In genomic region chr17:7930841-7931631, GRCh38 we compare ENCODE assay signal across 8 cellular contexts. TPM values are rescaled to one million over a fixed set of nuclear protein-coding genes. Genes with fewer than 3 reads are reported as not detected.
DNase-seq lines count a peak whose midpoint lies in the region; ATAC-seq, FAIRE-seq and TF ChIP-seq lines count a peak whose summit lies in the region.

No MANE protein-coding gene starts in this region.

- peak overlapping the region; percentile 83 to 87 (median 84) for H3K27ac ChIP-seq in sigmoid colon

- peak; percentile 10 for ATAC-seq in SK-N-SH treated with all-trans-retinoic acid at 6 μM for 48 hours

- WGBS in sigmoid colon, 2 donors, result 43 to 44% methylated on average over 20 of the region's 20 CpGs

- peak; percentile 43 for DNase-seq in GM19239 (ENCODE audit: insufficient read length, low spot score)
- DNase-seq in fibroblast of villous mesenchyme (ENCODE audit: low read depth), result no peak
- no peak for DNase-seq in sigmoid colon
- no peak for DNase-seq in GM10248 (ENCODE audit: extremely low spot score)
- no peak for DNase-seq in NCI-H2107 treated with DMSO at 0.1 percent for 48 hours (lab: John Stamatoyannopoulos, UW; ENCODE audit: unreplicated experiment)
- DNase-seq in posterior vena cava (ENCODE audit: low spot score), result no peak
- DNase-seq in putamen (ENCODE audit: low spot score), result no peak

- POLR2A ChIA-PET in GM10248 (lab: Yijun Ruan, JAX), result interaction anchor here (0.9 to 1.0 kb wide), 2 partner anchors 14 to 244 kb away, joined by 3 to 5 read pairs; partner anchors contain the start of gene TP53

- no peak for TF ChIP-seq EP300 in sigmoid colon (IDR thresholded peaks at IDR 0.05)

- TF ChIP-seq POLR2A in sigmoid colon (IDR thresholded peaks at IDR 0.05), result no peak

- H3K4me3 ChIP-seq in fibroblast of villous mesenchyme (ENCODE audit: low read depth, low read length), result peak overlapping the region; percentile 89
- peak overlapping the region; percentile 67 to 74 (median 72) for H3K4me3 ChIP-seq in sigmoid colon

- no peaks in the 10 kb centered on the region for H3K9me3 ChIP-seq in sigmoid colon

- peaks cover 0 to 20% (median 9%) of the 10 kb centered on the region in 3 donors for H3K27me3 ChIP-seq in sigmoid colon

- peaks cover 0 to 57% (median 42%) of the 10 kb centered on the region in 4 donors for H3K4me1 ChIP-seq in sigmoid colon

- CTCF ChIA-PET in GM10248 (lab: Yijun Ruan, JAX), result interaction anchor here (1.0 to 10.4 kb wide), 11 partner anchors 12 to 129 kb away, joined by 3 to 107 read pairs (median 4); partner anchors contain the start of gene RNF227

- FAIRE-seq in GM19239 (lab: Jason Lieb, UNC), result no peak

- H3K36me3 ChIP-seq in sigmoid colon, result peaks cover 0 to 13% (median 0%) of the 10 kb centered on the region in 4 donors

- TF ChIP-seq CTCF in fibroblast of villous mesenchyme (IDR thresholded peaks at IDR 0.05; ENCODE audit: insufficient read depth, low read depth, low read length) (no peak), sigmoid colon (IDR thresholded peaks at IDR 0.05) (no peak), GM10248 (IDR thresholded peaks at IDR 0.05; ENCODE audit: control extremely low read depth, extremely low read depth, low read depth, missing control alignments) (no peak)

- intact Hi-C loops in sigmoid colon (cut with DNase I), result loop anchor here (2.0 to 5.0 kb wide), 2 partner anchors 14 to 74 kb away; partner anchors contain the start of genes CYB5D1, NAA38, RNF227 and TMEM88
- intact Hi-C loops in posterior vena cava (cut with DNase I), result loop anchor here in 1 of 2 donors (10.0 kb wide), 1 partner anchor 694 kb away; no protein-coding TSS in a partner anchor

TF ChIP-seq in SK-N-SH treated with all-trans-retinoic acid at 6 μM for 48 hours, 23 proteins besides CTCF, POLR2A, EP300 and RAD21:
- TF ChIP-seq OSR1 (CRISPR knock-in tag; IDR thresholded peaks at IDR 0.05) (no peak), PPARA (CRISPR knock-in tag; IDR thresholded peaks at IDR 0.05; ENCODE audit: borderline replicate concordance) (no peak), SNAI2 (CRISPR knock-in tag; IDR thresholded peaks at IDR 0.05) (no peak), ISL1 (CRISPR knock-in tag; IDR thresholded peaks at IDR 0.05) (no peak), CREB5 (CRISPR knock-in tag; IDR thresholded peaks at IDR 0.05; ENCODE audit: low read depth) (no peak), TOX (CRISPR knock-in tag; IDR thresholded peaks at IDR 0.05; ENCODE audit: borderline replicate concordance) (no peak), TSHZ2 (CRISPR knock-in tag; IDR thresholded peaks at IDR 0.05) (no peak), POU6F1 (CRISPR knock-in tag; IDR thresholded peaks at IDR 0.05; ENCODE audit: borderline replicate concordance, low read depth) (no peak), ZFP30 (CRISPR knock-in tag; IDR thresholded peaks at IDR 0.05) (no peak), GLIS3 (CRISPR knock-in tag; IDR thresholded peaks at IDR 0.05) (no peak), ZFP3 (CRISPR knock-in tag; IDR thresholded peaks at IDR 0.05) (no peak), ZC3H10 (CRISPR knock-in tag; IDR thresholded peaks at IDR 0.05) (no peak), BACH2 (CRISPR knock-in tag; IDR thresholded peaks at IDR 0.05; ENCODE audit: borderline replicate concordance) (no peak), PATZ1 (CRISPR knock-in tag; IDR thresholded peaks at IDR 0.05; ENCODE audit: borderline replicate concordance) (no peak)
TF ChIP-seq in SK-N-SH treated with all-trans-retinoic acid at 6 μM for 48 hours: peak in this region for 0.

RNA-seq across cellular contexts. Expression of gene TRAPPC1, which starts 0.7 kb away (rescaled TPM):
- 42.7 and 47.4 TPM in 2 replicates for total RNA-seq in fibroblast of villous mesenchyme
- total RNA-seq in sigmoid colon, result 10 to 100 TPM; 33.5 to 66.5 (median 45.7) TPM
- 100 to 1,000 TPM; 123 to 170 (median 123) TPM for polyA plus RNA-seq in sigmoid colon
- 10 to 100 TPM; 53.7 to 72.7 TPM for total RNA-seq in posterior vena cava

RNA-seq across cellular contexts. Expression of gene CNTROB, which starts 1.0 kb away (rescaled TPM):
- 21.3 and 25.5 TPM in 2 replicates for total RNA-seq in fibroblast of villous mesenchyme
- total RNA-seq in sigmoid colon, result 10 to 100 TPM; 11.8 to 40.4 (median 30.0) TPM
- 10 to 100 TPM; 16.6 to 33.3 (median 16.8) TPM for polyA plus RNA-seq in sigmoid colon
- 10 to 100 TPM; 14.7 to 15.2 TPM for total RNA-seq in posterior vena cava

RNA-seq across cellular contexts. Expression of gene KCNAB3, which starts 1.4 kb away (rescaled TPM):
- total RNA-seq in fibroblast of villous mesenchyme (1.3 and 1.7 TPM in 2 replicates), sigmoid colon (1 to 10 TPM in 1 of 4 donors, under 1 TPM in 2, not detected in 1; 0.54 to 2.1 (median 0.66) TPM), posterior vena cava (1 to 10 TPM; 1.2 to 2.2 TPM)
- 1 to 10 TPM in 1 of 3 donors, under 1 TPM in 2; 0.60 to 5.5 (median 0.69) TPM for polyA plus RNA-seq in sigmoid colon

RNA-seq across cellular contexts. Expression of gene RNF227, which starts 14.9 kb away (rescaled TPM):
- total RNA-seq in fibroblast of villous mesenchyme (2.2 and 4.2 TPM in 2 replicates), sigmoid colon (1 to 10 TPM; 3.2 to 4.5 (median 4.2) TPM), posterior vena cava (1 to 10 TPM; 1.1 to 1.5 TPM)
- polyA plus RNA-seq in sigmoid colon, result 1 to 10 TPM in 2 of 3 donors, under 1 TPM in 1; 0.69 to 3.6 (median 1.8) TPM

RNA-seq across cellular contexts. Expression of gene CHD3, which starts 42.4 kb away (rescaled TPM):
- 103 and 111 TPM in 2 replicates for total RNA-seq in fibroblast of villous mesenchyme
- total RNA-seq in sigmoid colon, result 100 to 1,000 TPM in 3 of 4 donors, 10 to 100 TPM in 1; 97.2 to 147 (median 117) TPM
- polyA plus RNA-seq in sigmoid colon, result 10 to 100 TPM; 33.8 to 88.9 (median 47.4) TPM
- 100 to 1,000 TPM in 1 of 2 donors, 10 to 100 TPM in 1; 67.4 to 105 TPM for total RNA-seq in posterior vena cava
